ENCODE assay signal across 8 cellular contexts in genomic region chr7:156950381-156950858, GRCh38. TPM values are rescaled to one million over a fixed set of nuclear protein-coding genes. Genes with fewer than 3 reads are reported as not detected.
DNase-seq lines count a peak whose midpoint lies in the region; ATAC-seq and TF ChIP-seq lines count a peak whose summit lies in the region.

No MANE protein-coding gene starts in this region.

- peaks cover under 1% of the 10 kb centered on the region for H3K27me3 Mint-ChIP-seq in activated T-cell treated with anti-CD3 and anti-CD28 coated beads, Interleukin-2, amount 50 U/mL, for 24 hours
- peaks cover 25% of the 10 kb centered on the region for H3K27me3 Mint-ChIP-seq in stimulated activated naive CD8-positive, alpha-beta T cell treated with anti-CD3 and anti-CD28 coated beads, Interleukin-15, amount 100 ng/mL, for 72 hours

- H3K27ac Mint-ChIP-seq in activated T-cell treated with anti-CD3 and anti-CD28 coated beads, Interleukin-2, amount 50 U/mL, for 24 hours = peak overlapping the region; percentile 93
- peak overlapping the region; percentile 96 to 97 for H3K27ac Mint-ChIP-seq in stimulated activated naive CD8-positive, alpha-beta T cell treated with anti-CD3 and anti-CD28 coated beads, Interleukin-15, amount 100 ng/mL, for 72 hours

- no peaks in the 10 kb centered on the region for H3K9me3 Mint-ChIP-seq in activated T-cell treated with anti-CD3 and anti-CD28 coated beads, Interleukin-2, amount 50 U/mL, for 24 hours
- no peaks in the 10 kb centered on the region for H3K9me3 Mint-ChIP-seq in stimulated activated naive CD8-positive, alpha-beta T cell treated with anti-CD3 and anti-CD28 coated beads, Interleukin-15, amount 100 ng/mL, for 72 hours

- H3K4me3 ChIP-seq in WI38 (ENCODE audit: low read depth, low read length) (peak overlapping the region; percentile 74), iPS-11a (ENCODE audit: low read depth, low read length) (peak overlapping the region; percentile 83)

- peak overlapping the region; percentile 93 for H3K4me3 Mint-ChIP-seq in activated T-cell treated with anti-CD3 and anti-CD28 coated beads, Interleukin-2, amount 50 U/mL, for 24 hours
- peak overlapping the region; percentile 94 to 97 for H3K4me3 Mint-ChIP-seq in stimulated activated naive CD8-positive, alpha-beta T cell treated with anti-CD3 and anti-CD28 coated beads, Interleukin-15, amount 100 ng/mL, for 72 hours

- DNase-seq in activated T-cell treated with anti-CD3 and anti-CD28 coated beads, Interleukin-2, amount 50 U/mL, for 24 hours = no peak
- no peak for DNase-seq in activated T-cell treated with anti-CD3 and anti-CD28 coated beads, Interleukin-2, amount 50 U/mL, for 48 hours
- DNase-seq in stimulated activated naive CD8-positive, alpha-beta T cell treated with anti-CD3 and anti-CD28 coated beads, Interleukin-15, amount 100 ng/mL, for 72 hours = no peak
- DNase-seq in mesenteric fat pad (ENCODE audit: low spot score) = no peak

- H3K4me1 Mint-ChIP-seq in activated T-cell treated with anti-CD3 and anti-CD28 coated beads, Interleukin-2, amount 50 U/mL, for 24 hours (ENCODE audit: low read depth) = peaks cover 34% of the 10 kb centered on the region
- H3K4me1 Mint-ChIP-seq in stimulated activated naive CD8-positive, alpha-beta T cell treated with anti-CD3 and anti-CD28 coated beads, Interleukin-15, amount 100 ng/mL, for 72 hours = peaks cover 53% of the 10 kb centered on the region

- no peak for ATAC-seq in stimulated activated naive CD8-positive, alpha-beta T cell treated with anti-CD3 and anti-CD28 coated beads, Interleukin-15, amount 100 ng/mL, for 72 hours
- ATAC-seq in GM19023 (IDR thresholded peaks at IDR 0.05; ENCODE audit: unreplicated experiment) (no peak), HG02678 (IDR thresholded peaks at IDR 0.05; ENCODE audit: unreplicated experiment) (no peak)

- peaks cover 56% of the 10 kb centered on the region for H3K36me3 Mint-ChIP-seq in activated T-cell treated with anti-CD3 and anti-CD28 coated beads, Interleukin-2, amount 50 U/mL, for 24 hours (ENCODE audit: low read depth)

- no peak for TF ChIP-seq CTCF in WI38 (IDR thresholded peaks at IDR 0.05; ENCODE audit: low read depth, low read length)

RNA-seq across cellular contexts. Expression of gene NOM1, which starts 0.9 kb away (rescaled TPM):
- 19.9 TPM for total RNA-seq in mesenteric fat pad

RNA-seq across cellular contexts. Expression of gene LMBR1, which starts 57.4 kb away (rescaled TPM):
- total RNA-seq in mesenteric fat pad = 69.2 TPM
